9 cellular contexts compared by ENCODE assay signal in the genomic region with DNA sequence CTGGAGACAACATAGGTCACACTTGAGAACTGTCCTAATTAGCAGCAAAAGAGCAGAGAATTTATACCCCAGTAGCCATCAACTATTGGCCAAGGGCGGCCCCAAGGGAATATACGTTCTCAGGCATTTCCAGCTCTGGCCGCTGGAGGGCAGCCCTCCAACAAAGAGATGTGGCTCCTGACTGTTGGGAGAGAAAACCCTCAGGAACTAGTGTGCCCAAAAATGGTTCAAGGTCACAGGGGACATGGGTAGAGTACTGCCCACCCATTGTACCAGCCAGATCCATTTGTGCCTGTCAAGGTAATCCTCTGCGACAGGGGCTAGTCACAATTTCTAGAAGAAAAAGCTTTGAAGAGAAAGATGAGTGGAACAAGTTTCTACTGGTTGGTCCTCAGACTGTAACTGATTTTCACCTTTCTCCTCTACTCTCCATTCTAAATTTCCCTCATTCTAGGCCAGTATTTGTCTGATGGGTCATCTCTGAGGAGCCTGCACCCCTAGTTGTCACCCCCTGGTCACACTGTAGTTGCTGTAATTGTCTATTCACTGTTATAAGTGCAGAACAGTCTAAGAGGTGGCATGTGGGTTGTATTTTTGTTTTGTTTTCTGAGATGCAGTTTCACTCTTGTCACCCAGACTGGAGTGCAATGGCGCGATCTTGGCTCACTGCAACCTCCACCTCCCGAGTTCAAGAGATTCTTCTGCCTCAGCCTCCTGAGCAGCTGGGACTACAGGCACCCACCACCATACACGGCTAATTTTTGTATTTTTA. TPM values are rescaled to one million over a fixed set of nuclear protein-coding genes. Genes with fewer than 3 reads are reported as not detected.
A peak's percentile ranks its signal among the peaks of the same experiment; 100 is the strongest.
DNase-seq lines count a peak whose midpoint lies in the region; ATAC-seq, FAIRE-seq and TF ChIP-seq lines count a peak whose summit lies in the region.
"Had no signal": no experiment of that assay in that cellular context is flagged by ENCODE, and none has a peak within 500 bp of the region (broad histone marks: within the 10 kb centered on the region; RNA-seq: fewer than 3 reads in every experiment).

No MANE protein-coding gene starts in this region.

- no peaks in the 10 kb centered on the region for H3K27me3 ChIP-seq in astrocyte (ENCODE audit: insufficient read depth, low read length)

- H3K9me3 ChIP-seq in astrocyte (ENCODE audit: insufficient read depth, low read depth, low read length): no peaks in the 10 kb centered on the region

- no peaks in the 10 kb centered on the region for H3K36me3 ChIP-seq in astrocyte (ENCODE audit: insufficient read depth, low read length)

- no peaks in the 10 kb centered on the region for H3K36me3 Mint-ChIP-seq in astrocyte (ENCODE audit: low read depth, unreplicated experiment)

- DNase-seq in NCI-H1436 (lab: John Stamatoyannopoulos, UW) (peak; percentile 65), T-helper 2 cell (peak; percentile 32 to 73 (median 53)), astrocyte (ENCODE audit: low read depth) (peak; percentile 15), iPS-NIHi11 (ENCODE audit: low spot score) (peak; percentile 75), NCI-H1048 (lab: John Stamatoyannopoulos, UW) (no peak)
- DNase-seq in stimulated activated CD4-positive, alpha-beta T cell treated with anti-CD3 and anti-CD28 coated beads, Interleukin-15, amount 100 ng/mL, for 1 hour (ENCODE audit: low read depth in 1 of 2, low spot score in 1 of 2): peak; percentile 45 to 66

- no peak overlapping the region for H3K4me3 ChIP-seq in astrocyte (ENCODE audit: insufficient read depth, low read depth, low read length)

- H3K27me3 Mint-ChIP-seq in astrocyte (ENCODE audit: low read depth, unreplicated experiment): peaks cover 2% of the 10 kb centered on the region

- peaks cover 5% of the 10 kb centered on the region for H3K9me3 Mint-ChIP-seq in astrocyte (ENCODE audit: unreplicated experiment)
- H3K9me3 Mint-ChIP-seq: stimulated activated naive CD8-positive, alpha-beta T cell treated with anti-CD3 and anti-CD28 coated beads, Interleukin-15, Interleukin-2, amounts not matched to agents 100 ng/mL and 50 ng/mL, for 24 hours had no signal

- FAIRE-seq in astrocyte (lab: Jason Lieb, UNC): no peak

- H3K4me3 Mint-ChIP-seq in astrocyte (ENCODE audit: unreplicated experiment): no peak overlapping the region
- H3K4me3 Mint-ChIP-seq: stimulated activated naive CD8-positive, alpha-beta T cell treated with anti-CD3 and anti-CD28 coated beads, Interleukin-15, Interleukin-2, amounts not matched to agents 100 ng/mL and 50 ng/mL, for 24 hours had no signal

- no peaks in the 10 kb centered on the region for H3K79me2 ChIP-seq in astrocyte (ENCODE audit: insufficient read depth, low read length)

- no peaks in the 10 kb centered on the region for H3K4me1 ChIP-seq in astrocyte (ENCODE audit: insufficient read depth, low read length)

- no peak overlapping the region for H3K4me2 ChIP-seq in astrocyte (ENCODE audit: low read length)

- H3K27ac Mint-ChIP-seq in astrocyte (ENCODE audit: unreplicated experiment): no peak overlapping the region
- H3K27ac Mint-ChIP-seq: stimulated activated naive CD8-positive, alpha-beta T cell treated with anti-CD3 and anti-CD28 coated beads, Interleukin-15, Interleukin-2, amounts not matched to agents 100 ng/mL and 50 ng/mL, for 24 hours had no signal

- H4K20me1 ChIP-seq in astrocyte (ENCODE audit: insufficient read depth, low read length): no peaks in the 10 kb centered on the region

- H2AFZ ChIP-seq in astrocyte (ENCODE audit: low read depth, low read length): no peak overlapping the region

- peak; percentile 88 for ATAC-seq in HG02623 (IDR thresholded peaks at IDR 0.05; ENCODE audit: unreplicated experiment)

- no peak overlapping the region for H3K27ac ChIP-seq in astrocyte (ENCODE audit: low read depth, low read length)

- no peak overlapping the region for H3K9ac ChIP-seq in astrocyte (ENCODE audit: low read length)

- no peaks in the 10 kb centered on the region for H3K4me1 Mint-ChIP-seq in astrocyte (ENCODE audit: low read depth, unreplicated experiment)

- TF ChIP-seq CTCF in GM12872 (IDR thresholded peaks at IDR 0.05; ENCODE audit: insufficient read depth, low read depth, low read length) (peak; percentile 89), astrocyte (IDR thresholded peaks at IDR 0.05; ENCODE audit: insufficient read depth, low read depth, low read length) (peak; percentile 80)

RNA-seq across cellular contexts. Expression of a gene that starts 14.7 kb away (rescaled TPM):
- not detected in 2 replicates for total RNA-seq in astrocyte
